8 cellular contexts compared by ENCODE assay signal in genomic region chr17:39196191-39196819, GRCh38. TPM values are rescaled to one million over a fixed set of nuclear protein-coding genes. Genes with fewer than 3 reads are reported as not detected.
DNase-seq lines count a peak whose midpoint lies in the region; ATAC-seq and TF ChIP-seq lines count a peak whose summit lies in the region.

No MANE protein-coding gene starts in this region.

- peaks cover 54% of the 10 kb centered on the region for H3K4me1 Mint-ChIP-seq in nephron

- CTCF ChIA-PET in BJ (lab: Yijun Ruan, JAX) = interaction anchor here (0.6 to 4.6 kb wide), 7 partner anchors 10 to 49 kb away, joined by 3 to 25 read pairs (median 5); no protein-coding TSS in a partner anchor

- POLR2A ChIA-PET in BJ (lab: Charles Lee) = no interaction called here

- TF ChIP-seq CTCF in BJ (IDR thresholded peaks at IDR 0.05; ENCODE audit: insufficient read depth, low read depth, low read length) = no peak
- no peak for TF ChIP-seq CTCF in coronary artery (IDR thresholded peaks at IDR 0.05)
- TF ChIP-seq CTCF in nephron (IDR thresholded peaks at IDR 0.05; ENCODE audit: unreplicated experiment in 3 of 3) = no peak

- H3K27me3 Mint-ChIP-seq in nephron (ENCODE audit: low read depth) = no peaks in the 10 kb centered on the region

- H3K4me3 ChIP-seq in BJ (ENCODE audit: low read depth, low read length) (peak overlapping the region; percentile 75), coronary artery (peak overlapping the region; percentile 97)
- peak overlapping the region; percentile 80 for H3K4me3 ChIP-seq in Jurkat, Clone E6-1 (ENCODE audit: low read length)

- no peak for ATAC-seq in HG02852 (IDR thresholded peaks at IDR 0.05; ENCODE audit: unreplicated experiment)
- ATAC-seq in GM19455 (IDR thresholded peaks at IDR 0.05; ENCODE audit: unreplicated experiment) = no peak

- DNase-seq in BJ (ENCODE audit: low read depth) (no peak), coronary artery (ENCODE audit: low spot score) (no peak), NCI-H1048 (lab: John Stamatoyannopoulos, UW) (no peak), DMS53 (lab: John Stamatoyannopoulos, UW) (no peak)
- no peak for DNase-seq in Jurkat, Clone E6-1 (ENCODE audit: low read depth, low spot score)

- H3K9me3 Mint-ChIP-seq in nephron = no peaks in the 10 kb centered on the region

- H3K4me3 Mint-ChIP-seq in nephron = peak overlapping the region; percentile 89 to 97 (median 91)

- peak overlapping the region; percentile 55 to 77 (median 59) for H3K27ac Mint-ChIP-seq in nephron

- peak overlapping the region; percentile 92 to 99 for H3K27ac ChIP-seq in coronary artery

- H3K27me3 ChIP-seq in BJ (ENCODE audit: control insufficient read depth, insufficient read depth, low read length) = no peaks in the 10 kb centered on the region

- peaks cover 26% of the 10 kb centered on the region for H3K36me3 Mint-ChIP-seq in nephron (ENCODE audit: low read depth)

- H3K36me3 ChIP-seq in BJ (ENCODE audit: control insufficient read depth, insufficient read depth, low read length) = peaks cover 20% of the 10 kb centered on the region

RNA-seq across cellular contexts. Expression of gene CACNB1, which starts 1.2 kb away (rescaled TPM):
- 6.6 and 8.5 TPM in 2 replicates for polyA plus RNA-seq in BJ (2011; rRNA removed)
- 6.7 and 14.2 TPM in 2 replicates for polyA minus RNA-seq in BJ (2011; rRNA and poly(A)+ RNA removed)
- polyA plus RNA-seq in Jurkat, Clone E6-1 (2012; ENCODE audit: insufficient read depth, insufficient read length) = 4.9 TPM

RNA-seq across cellular contexts. Expression of gene RPL19, which starts 3.8 kb away (rescaled TPM):
- 1,903 and 2,002 TPM in 2 replicates for polyA plus RNA-seq in BJ (2011; rRNA removed)
- polyA minus RNA-seq in BJ (2011; rRNA and poly(A)+ RNA removed) = 352 and 471 TPM in 2 replicates
- 3,873 TPM for polyA plus RNA-seq in Jurkat, Clone E6-1 (2012; ENCODE audit: insufficient read depth, insufficient read length)

RNA-seq across cellular contexts. Expression of gene STAC2, which starts 29.4 kb away (rescaled TPM):
- not detected in 2 replicates for polyA plus RNA-seq in BJ (2011; rRNA removed)
- polyA minus RNA-seq in BJ (2011; rRNA and poly(A)+ RNA removed) = not detected in 2 replicates
- 0.26 TPM for polyA plus RNA-seq in Jurkat, Clone E6-1 (2012; ENCODE audit: insufficient read depth, insufficient read length)

RNA-seq across cellular contexts. Expression of gene ARL5C, which starts 30.3 kb away (rescaled TPM):
- not detected in 2 replicates for polyA plus RNA-seq in BJ (2011; rRNA removed)
- polyA minus RNA-seq in BJ (2011; rRNA and poly(A)+ RNA removed) = 0.05 and 0.10 TPM in 2 replicates
- not detected for polyA plus RNA-seq in Jurkat, Clone E6-1 (2012; ENCODE audit: insufficient read depth, insufficient read length)

RNA-seq across cellular contexts. Expression of gene PLXDC1, which starts 44.9 kb away (rescaled TPM):
- 1.8 and 5.0 TPM in 2 replicates for polyA plus RNA-seq in BJ (2011; rRNA removed)
- 0.90 and 1.7 TPM in 2 replicates for polyA minus RNA-seq in BJ (2011; rRNA and poly(A)+ RNA removed)
- 1.4 TPM for polyA plus RNA-seq in Jurkat, Clone E6-1 (2012; ENCODE audit: insufficient read depth, insufficient read length)
